In the genomic region with DNA sequence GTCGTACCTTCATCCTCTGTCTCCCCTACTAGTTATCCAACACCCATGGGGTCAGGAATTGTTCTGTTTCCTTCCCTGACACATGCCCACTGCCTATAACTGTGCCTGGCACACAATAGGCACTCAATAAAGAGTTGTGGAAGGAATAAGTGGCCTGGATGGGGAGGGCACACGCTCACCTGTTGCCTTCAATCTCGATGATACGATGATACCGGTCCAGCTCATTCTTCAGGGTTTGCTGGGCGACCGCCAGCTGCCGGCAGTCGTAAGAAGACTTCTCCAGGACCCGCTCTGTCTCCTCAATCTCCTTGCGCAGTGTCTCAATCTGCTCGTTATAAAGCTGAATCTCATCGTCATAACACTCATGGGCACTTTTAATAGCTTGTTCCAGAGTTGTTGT, we compare ENCODE assay signal across 17 cellular contexts. TPM values are rescaled to one million over a fixed set of nuclear protein-coding genes. Genes with fewer than 3 reads are reported as not detected.
DNase-seq lines count a peak whose midpoint lies in the region; ATAC-seq and TF ChIP-seq lines count a peak whose summit lies in the region.
"Had no signal": no experiment of that assay in that cellular context is flagged by ENCODE, and none has a peak within 500 bp of the region (broad histone marks: within the 10 kb centered on the region; RNA-seq: fewer than 3 reads in every experiment).

No MANE protein-coding gene starts in this region.

- peaks cover 15% of the 10 kb centered on the region for H3K27me3 Mint-ChIP-seq in HFFc6 (ENCODE audit: insufficient read depth)
- no peaks in the 10 kb centered on the region for H3K27me3 Mint-ChIP-seq in activated T-cell treated with anti-CD3 and anti-CD28 coated beads, Interleukin-2, amount 50 U/mL, for 4 hours (ENCODE audit: low read depth)

- H3K27ac Mint-ChIP-seq in HFFc6: peak overlapping the region; percentile 76; the same call in 1 of the 2 replicates
- H3K27ac Mint-ChIP-seq: H9 had no signal

- H3K4me3 Mint-ChIP-seq in HFFc6: no peak overlapping the region
- no peak overlapping the region for H3K4me3 Mint-ChIP-seq in activated T-cell treated with anti-CD3 and anti-CD28 coated beads, Interleukin-2, amount 50 U/mL, for 4 hours
- H3K4me3 Mint-ChIP-seq: CD14-positive monocyte, H9 had no signal

- H3K36me3 Mint-ChIP-seq in HFFc6 (ENCODE audit: low read depth): no peaks in the 10 kb centered on the region
- no peaks in the 10 kb centered on the region for H3K36me3 Mint-ChIP-seq in activated T-cell treated with anti-CD3 and anti-CD28 coated beads, Interleukin-2, amount 50 U/mL, for 4 hours (ENCODE audit: insufficient read depth)
- H3K36me3 Mint-ChIP-seq: CD14-positive monocyte had no signal

- peak overlapping the region; percentile 22 for H3K27ac ChIP-seq in RWPE2 (ENCODE audit: poor library complexity, severe bottlenecking)
- peak overlapping the region; percentile 41 for H3K27ac ChIP-seq in epithelial cell of prostate
- H3K27ac ChIP-seq in sigmoid colon: no peak overlapping the region
- H3K27ac ChIP-seq: Peyer's patch had no signal

- peaks cover 5% of the 10 kb centered on the region for H3K4me1 ChIP-seq in RWPE2 (ENCODE audit: insufficient read depth, poor library complexity, severe bottlenecking)
- peaks cover 0 to 11% (median 9%) of the 10 kb centered on the region in 4 donors for H3K4me1 ChIP-seq in sigmoid colon
- H3K4me1 ChIP-seq: Peyer's patch had no signal

- intact Hi-C loops in sigmoid colon (cut with DNase I): no loop called here

- H3K27me3 ChIP-seq in RWPE2 (ENCODE audit: insufficient read depth, poor library complexity, severe bottlenecking) (no peaks in the 10 kb centered on the region), sigmoid colon (no peaks in the 10 kb centered on the region)
- H3K27me3 ChIP-seq: Peyer's patch had no signal

- TF ChIP-seq POLR2A in sigmoid colon (IDR thresholded peaks at IDR 0.05): no peak

- no peak for TF ChIP-seq EP300 in sigmoid colon (IDR thresholded peaks at IDR 0.05)

- H3K9me3 Mint-ChIP-seq in HFFc6: no peaks in the 10 kb centered on the region
- no peaks in the 10 kb centered on the region for H3K9me3 Mint-ChIP-seq in activated T-cell treated with anti-CD3 and anti-CD28 coated beads, Interleukin-2, amount 50 U/mL, for 4 hours
- H3K9me3 Mint-ChIP-seq: H9 had no signal

- DNase-seq in HFFc6 (no peak), RWPE2 (ENCODE audit: low spot score) (no peak), epithelial cell of prostate (ENCODE audit: low read depth, low spot score) (no peak), sigmoid colon (peak; percentile 35), NCI-H526 (lab: John Stamatoyannopoulos, UW) (no peak)
- DNase-seq in activated T-cell treated with anti-CD3 and anti-CD28 coated beads, Interleukin-2, amount 50 U/mL, for 4 hours: no peak
- DNase-seq: ACHN, AML-193, COR-L47, H9, MV-4-11, NCI-H1417 treated with DMSO at 0.1 percent for 48 hours, NCI-H82, Peyer's patch, Right ventricle myocardium superior had no signal

- H3K9me3 ChIP-seq in RWPE2 (ENCODE audit: severe bottlenecking): no peaks in the 10 kb centered on the region
- H3K9me3 ChIP-seq in sigmoid colon: no peaks in the 10 kb centered on the region
- H3K9me3 ChIP-seq: Peyer's patch had no signal

- H3K36me3 ChIP-seq in RWPE2 (ENCODE audit: low read depth) (no peaks in the 10 kb centered on the region), sigmoid colon (no peaks in the 10 kb centered on the region)
- H3K36me3 ChIP-seq: Peyer's patch had no signal

- no peak for TF ChIP-seq CTCF in HFFc6 (IDR thresholded peaks at IDR 0.05)
- no peak for TF ChIP-seq CTCF in RWPE2 (IDR thresholded peaks at IDR 0.05; ENCODE audit: poor library complexity, severe bottlenecking)
- no peak for TF ChIP-seq CTCF in sigmoid colon (IDR thresholded peaks at IDR 0.05)

- H3K4me1 Mint-ChIP-seq in HFFc6 (ENCODE audit: low read depth): peaks cover 19% of the 10 kb centered on the region
- H3K4me1 Mint-ChIP-seq in activated T-cell treated with anti-CD3 and anti-CD28 coated beads, Interleukin-2, amount 50 U/mL, for 4 hours (ENCODE audit: low read depth): peaks cover 4% of the 10 kb centered on the region
- H3K4me1 Mint-ChIP-seq: CD14-positive monocyte had no signal

- WGBS in sigmoid colon, 2 donors: 93 to 95% methylated on average over 13 of the region's 13 CpGs

- ATAC-seq in RWPE2 (ENCODE audit: low read depth) (no peak), GM18519 (IDR thresholded peaks at IDR 0.05; ENCODE audit: low FRiP score, unreplicated experiment) (no peak)
- ATAC-seq in activated T-cell treated with anti-CD3 and anti-CD28 coated beads, Interleukin-2, amount 50 U/mL, for 4 hours: no peak

- H3K4me3 ChIP-seq in RWPE2 (ENCODE audit: severe bottlenecking) (no peak overlapping the region), sigmoid colon (no peak overlapping the region)
- H3K4me3 ChIP-seq: Peyer's patch had no signal

RNA-seq across cellular contexts. Expression of gene BFSP1, which starts 32.5 kb away (rescaled TPM):
- total RNA-seq in HFFc6 (2021; fragmentation: NEBNext Ultra II Directional; extraction: Animal tissue kit (Norgen Biotek cat#: 25700)): 1 to 10 TPM; 1.2 to 2.5 (median 1.8) TPM
- total RNA-seq in sigmoid colon: 1 to 10 TPM; 1.1 to 3.6 (median 1.5) TPM
- polyA plus RNA-seq in sigmoid colon: under 1 TPM in 2 of 3 donors, not detected in 1; 0.51 to 0.60 TPM
- total RNA-seq in activated T-cell treated with anti-CD3 and anti-CD28 coated beads, Interleukin-2, amount 50 U/mL, for 4 hours: under 1 TPM; 0.15 to 0.45 (median 0.16) TPM
- polyA plus RNA-seq: CD14-positive monocyte had no signal

Comparison
In these comparisons a context has a peak if more than half of its experiments do, and no peak if none do; other contexts are left out.
1. H3K27ac ChIP-seq: peak in RWPE2 (single experiment) and epithelial cell of prostate (single experiment); none in sigmoid colon (0 of 4).